In genomic region chr3:127162947-127163645, GRCh38 we compare ENCODE assay signal across 20 cellular contexts. TPM values are rescaled to one million over a fixed set of nuclear protein-coding genes. Genes with fewer than 3 reads are reported as not detected.
DNase-seq lines count a peak whose midpoint lies in the region; ATAC-seq and TF ChIP-seq lines count a peak whose summit lies in the region.
"Had no signal": no experiment of that assay in that cellular context is flagged by ENCODE, and none has a peak within 500 bp of the region (broad histone marks: within the 10 kb centered on the region; RNA-seq: fewer than 3 reads in every experiment).

No MANE protein-coding gene starts in this region.

- H4K20me1 ChIP-seq in Karpas-422 (ENCODE audit: insufficient read depth, low read depth, low read length): 0 out of 2 replicates have a peak, but pooled peaks cover 4% of the 10 kb centered on the region

- no peaks in the 10 kb centered on the region for H3K9me2 ChIP-seq in Karpas-422 (replicated peaks; ENCODE audit: insufficient read depth, low read length)

- H3K9ac ChIP-seq in Karpas-422 (ENCODE audit: low read length) (no peak overlapping the region), endodermal cell (ENCODE audit: extremely low read depth, low read length, poor library complexity, severe bottlenecking) (no peak overlapping the region)

- no peaks in the 10 kb centered on the region for H3K9me3 Mint-ChIP-seq in activated CD4-positive, alpha-beta T cell treated with anti-CD3 and anti-CD28 coated beads, Interleukin-2, amount 10 ng/mL, durations not matched to agents 24 days and 14 days
- no peaks in the 10 kb centered on the region for H3K9me3 Mint-ChIP-seq in endodermal cell
- H3K9me3 Mint-ChIP-seq in progenitor cell of endocrine pancreas (ENCODE audit: low read depth): no peaks in the 10 kb centered on the region
- H3K9me3 Mint-ChIP-seq: activated T-helper 1 cell treated with anti-CD3 and anti-CD28 coated beads, Interleukin-12 subunit alpha, Interleukin-12 subunit beta, Interleukin-2, Interleukin-4 antibody, amounts not matched to agents 30 ng/mL and 10 ng/mL and 1 ng/mL, durations not matched to agents 14 hours and 24 hours and 36 hours; memory B cell had no signal

- H3K4me1 ChIP-seq in Karpas-422 (ENCODE audit: low read length) (peaks cover 5% of the 10 kb centered on the region), endodermal cell (ENCODE audit: control insufficient read depth, insufficient read depth, low read length) (no peaks in the 10 kb centered on the region)
- H3K4me1 ChIP-seq: Caco-2 had no signal

- H3K36me3 ChIP-seq in Karpas-422 (ENCODE audit: insufficient read depth, low read length) (no peaks in the 10 kb centered on the region), endodermal cell (ENCODE audit: control insufficient read depth, insufficient read depth, low read length) (no peaks in the 10 kb centered on the region)
- H3K36me3 ChIP-seq: neutrophil had no signal

- H3K9me3 ChIP-seq in Karpas-422 (ENCODE audit: low read length): no peaks in the 10 kb centered on the region
- no peaks in the 10 kb centered on the region for H3K9me3 ChIP-seq in endodermal cell (ENCODE audit: control insufficient read depth, low read length)
- no peaks in the 10 kb centered on the region for H3K9me3 ChIP-seq in T-helper 17 cell (ENCODE audit: control insufficient read depth, low read length, poor library complexity, severe bottlenecking)
- H3K9me3 ChIP-seq: Caco-2, neutrophil had no signal

- intact Hi-C loops in activated CD4-positive, alpha-beta T cell treated with anti-CD3 and anti-CD28 coated beads, Interleukin-2, amount 10 ng/mL, durations not matched to agents 24 days and 14 days (cut with micrococcal nuclease): no loop called here

- no peaks in the 10 kb centered on the region for H3K79me2 ChIP-seq in Karpas-422 (ENCODE audit: low read length)

- no peak overlapping the region for H3K27ac Mint-ChIP-seq in activated CD4-positive, alpha-beta T cell treated with anti-CD3 and anti-CD28 coated beads, Interleukin-2, amount 10 ng/mL, durations not matched to agents 24 days and 14 days
- H3K27ac Mint-ChIP-seq in endodermal cell: no peak overlapping the region
- H3K27ac Mint-ChIP-seq in progenitor cell of endocrine pancreas: no peak overlapping the region
- H3K27ac Mint-ChIP-seq in T-helper 17 cell: no peak overlapping the region
- H3K27ac Mint-ChIP-seq: activated T-helper 1 cell treated with anti-CD3 and anti-CD28 coated beads, Interleukin-12 subunit alpha, Interleukin-12 subunit beta, Interleukin-2, Interleukin-4 antibody, amounts not matched to agents 30 ng/mL and 10 ng/mL and 1 ng/mL, durations not matched to agents 14 hours and 24 hours and 36 hours; memory B cell had no signal

- H3K27ac ChIP-seq in Karpas-422 (ENCODE audit: low read length) (no peak overlapping the region), endodermal cell (ENCODE audit: low read depth, low read length) (no peak overlapping the region)
- H3K27ac ChIP-seq: dorsolateral prefrontal cortex, neutrophil had no signal

- H3K36me3 Mint-ChIP-seq in activated CD4-positive, alpha-beta T cell treated with anti-CD3 and anti-CD28 coated beads, Interleukin-2, amount 10 ng/mL, durations not matched to agents 24 days and 14 days (ENCODE audit: low read depth): no peaks in the 10 kb centered on the region
- H3K36me3 Mint-ChIP-seq in endodermal cell (ENCODE audit: low read depth) (no peaks in the 10 kb centered on the region), progenitor cell of endocrine pancreas (ENCODE audit: insufficient read depth) (no peaks in the 10 kb centered on the region), T-helper 17 cell (ENCODE audit: low read depth) (no peaks in the 10 kb centered on the region)
- H3K36me3 Mint-ChIP-seq: memory B cell had no signal

- H3K4me3 ChIP-seq in Karpas-422 (ENCODE audit: low read length) (no peak overlapping the region), endodermal cell (ENCODE audit: low read length) (no peak overlapping the region)
- H3K4me3 ChIP-seq: dorsolateral prefrontal cortex had no signal

- DNase-seq in activated CD4-positive, alpha-beta T cell treated with anti-CD3 and anti-CD28 coated beads, Interleukin-2, amount 10 ng/mL, durations not matched to agents 24 days and 14 days: peak; percentile 63
- no peak for DNase-seq in activated CD4-positive, alpha-beta T cell treated with anti-CD3 and anti-CD28 coated beads, Interleukin-2, amount 50 U/mL, for 4 hours
- peak; percentile 47 for DNase-seq in Karpas-422
- DNase-seq in endodermal cell: peak; percentile 89
- DNase-seq in progenitor cell of endocrine pancreas (ENCODE audit: low spot score, unreplicated experiment): peak; percentile 51
- no peak for DNase-seq in NCI-H2227 (lab: John Stamatoyannopoulos, UW; ENCODE audit: unreplicated experiment)
- DNase-seq in T-helper 17 cell: no peak
- DNase-seq: activated CD4-positive, alpha-beta T cell treated with anti-CD3 and anti-CD28 coated beads for 4 hours; aorta; NCI-H1092 treated with DMSO at 0.1 percent for 48 hours; NCI-H510A treated with DMSO at 0.1 percent for 48 hours; small intestine; T-helper 1 cell had no signal

- ATAC-seq in GM21737 (IDR thresholded peaks at IDR 0.05; ENCODE audit: unreplicated experiment) (no peak), T-helper 17 cell (no peak)

- no peak overlapping the region for H3K4me2 ChIP-seq in Karpas-422 (ENCODE audit: low read depth, low read length, poor library complexity, severe bottlenecking)

- H3K27me3 ChIP-seq in Karpas-422 (ENCODE audit: low read length) (no peaks in the 10 kb centered on the region), endodermal cell (ENCODE audit: control insufficient read depth, insufficient read depth, low read length, poor library complexity, severe bottlenecking) (peaks cover 4% of the 10 kb centered on the region)

- H3K4me3 Mint-ChIP-seq in activated CD4-positive, alpha-beta T cell treated with anti-CD3 and anti-CD28 coated beads, Interleukin-2, amount 10 ng/mL, durations not matched to agents 24 days and 14 days: no peak overlapping the region
- H3K4me3 Mint-ChIP-seq in endodermal cell (no peak overlapping the region), progenitor cell of endocrine pancreas (ENCODE audit: low read depth) (no peak overlapping the region), T-helper 17 cell (no peak overlapping the region)
- H3K4me3 Mint-ChIP-seq: activated T-helper 1 cell treated with anti-CD3 and anti-CD28 coated beads, Interleukin-12 subunit alpha, Interleukin-12 subunit beta, Interleukin-2, Interleukin-4 antibody, amounts not matched to agents 30 ng/mL and 10 ng/mL and 1 ng/mL, durations not matched to agents 14 hours and 24 hours and 36 hours; memory B cell had no signal

- H2AFZ ChIP-seq in Karpas-422 (ENCODE audit: low read length): no peak overlapping the region

- no peaks in the 10 kb centered on the region for H3K27me3 Mint-ChIP-seq in activated CD4-positive, alpha-beta T cell treated with anti-CD3 and anti-CD28 coated beads, Interleukin-2, amount 10 ng/mL, durations not matched to agents 24 days and 14 days
- H3K27me3 Mint-ChIP-seq in endodermal cell (ENCODE audit: insufficient read depth) (peaks cover 5% of the 10 kb centered on the region), progenitor cell of endocrine pancreas (peaks cover 31% of the 10 kb centered on the region), T-helper 17 cell (peaks cover 13% of the 10 kb centered on the region)
- H3K27me3 Mint-ChIP-seq: memory B cell had no signal

- WGBS in endodermal cell (ENCODE audit: insufficient coverage in 1 of 2, insufficient read length in 1 of 2), 2 experiments: 53 to 65% methylated on average over 14 to 15 of the region's 15 CpGs

- no peaks in the 10 kb centered on the region for H3K4me1 Mint-ChIP-seq in activated CD4-positive, alpha-beta T cell treated with anti-CD3 and anti-CD28 coated beads, Interleukin-2, amount 10 ng/mL, durations not matched to agents 24 days and 14 days
- H3K4me1 Mint-ChIP-seq in endodermal cell (no peaks in the 10 kb centered on the region), progenitor cell of endocrine pancreas (ENCODE audit: low read depth) (no peaks in the 10 kb centered on the region), T-helper 17 cell (no peaks in the 10 kb centered on the region)
- H3K4me1 Mint-ChIP-seq: memory B cell had no signal

- TF ChIP-seq CTCF in endodermal cell (conservative IDR thresholded peaks at IDR 0.05) (no peak), progenitor cell of endocrine pancreas (IDR thresholded peaks at IDR 0.05; ENCODE audit: unreplicated experiment) (no peak)

RNA-seq across cellular contexts. Expression of gene PRR23E, which starts 29.8 kb away (rescaled TPM):
- not detected in 2 replicates for total RNA-seq in activated CD4-positive, alpha-beta T cell treated with anti-CD3 and anti-CD28 coated beads, Interleukin-2, amount 10 ng/mL, durations not matched to agents 24 days and 14 days
- not detected in 2 replicates for total RNA-seq in Karpas-422 (2014; rRNA removed; shearing (Covaris generic); ENCODE audit: low replicate concordance)
- not detected for total RNA-seq in endodermal cell
- polyA plus RNA-seq in endodermal cell (2013, experiment 1 of 2): not detected
- not detected for polyA plus RNA-seq in endodermal cell (2013, experiment 2 of 2)
- not detected in 2 replicates for total RNA-seq in progenitor cell of endocrine pancreas
- total RNA-seq in T-helper 17 cell: not detected
- total RNA-seq: activated T-helper 1 cell treated with anti-CD3 and anti-CD28 coated beads, Interleukin-12 subunit alpha, Interleukin-12 subunit beta, Interleukin-2, Interleukin-4 antibody, amounts not matched to agents 30 ng/mL and 10 ng/mL and 1 ng/mL, durations not matched to agents 14 hours and 24 hours and 36 hours; aorta; Caco-2; dorsolateral prefrontal cortex had no signal
- polyA plus RNA-seq: AG04450, aorta, small intestine had no signal

Comparison
In these comparisons a context has a peak if more than half of its experiments do, and no peak if none do; other contexts are left out.
1. DNase-seq: peak in activated CD4-positive, alpha-beta T cell treated with anti-CD3 and anti-CD28 coated beads, Interleukin-2, amount 10 ng/mL, durations not matched to agents 24 days and 14 days (single experiment), Karpas-422 (single experiment), endodermal cell (single experiment) and progenitor cell of endocrine pancreas (single experiment); none in activated CD4-positive, alpha-beta T cell treated with anti-CD3 and anti-CD28 coated beads, Interleukin-2, amount 50 U/mL, for 4 hours (0 of 2), NCI-H2227 (single experiment) and T-helper 17 cell (0 of 3).